In the genomic region with DNA sequence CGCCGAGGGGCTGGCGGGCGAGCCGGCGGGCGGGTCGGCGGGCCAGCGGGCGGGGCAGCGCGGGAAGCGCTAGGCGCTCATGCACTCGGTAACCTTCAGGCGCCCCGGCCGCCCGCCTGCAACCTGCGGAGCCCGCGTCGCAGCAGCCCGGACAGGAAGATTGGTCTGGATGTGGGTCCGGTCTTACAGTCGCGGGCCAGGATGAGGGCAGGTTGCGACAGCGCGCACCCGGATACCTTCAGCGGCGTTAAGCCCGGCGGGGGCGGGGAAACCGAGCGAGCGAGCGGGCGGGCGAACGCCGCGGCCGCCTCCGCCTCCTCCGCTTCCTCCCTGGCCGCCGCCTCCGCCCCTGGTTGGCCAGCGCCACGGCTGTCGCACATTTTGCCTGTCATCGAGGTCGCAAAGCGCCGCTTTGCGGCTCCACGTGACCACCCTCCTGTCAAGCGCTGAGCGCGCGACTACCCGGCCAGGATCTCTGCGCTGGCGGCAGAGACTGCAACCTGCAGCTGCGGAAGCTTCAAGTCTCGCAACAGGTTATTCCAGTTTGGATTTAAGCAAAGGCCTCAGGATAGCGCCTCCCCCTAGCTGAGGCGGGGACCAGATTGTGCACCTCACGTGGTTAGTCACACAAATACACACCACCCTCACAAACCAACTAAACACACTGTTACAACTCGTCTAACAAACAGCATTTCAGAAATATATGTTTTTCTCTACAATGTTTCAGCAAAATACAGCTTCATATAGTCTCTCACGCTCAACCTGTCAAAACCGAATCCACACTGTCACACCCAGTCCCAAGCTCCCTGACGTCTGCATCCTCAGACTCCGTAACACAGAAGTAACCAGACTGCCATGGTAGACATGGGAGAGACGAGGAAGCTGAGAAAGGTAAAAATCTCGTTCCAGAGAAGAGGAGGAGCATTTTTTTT, we compare ENCODE assay signal across 8 cellular contexts. TPM values are rescaled to one million over a fixed set of nuclear protein-coding genes. Genes with fewer than 3 reads are reported as not detected.
DNase-seq lines count a peak whose midpoint lies in the region; FAIRE-seq and TF ChIP-seq lines count a peak whose summit lies in the region.

A gene (minus strand): TSS at position 355 of the 932 bp plus-strand sequence. CDS start 456 bp downstream, outside the sequence.

- in situ Hi-C loops in G401 (cut with HindIII; ENCODE audit: low sequenced_read_pairs), result no loop called here

- no peaks in the 10 kb centered on the region for H3K9me3 ChIP-seq in stomach smooth muscle (ENCODE audit: control insufficient read depth in 2 of 2, low read length in 2 of 2)

- H3K9me3 Mint-ChIP-seq in neural crest cell, result no peaks in the 10 kb centered on the region

- peak within 1 kb of the TSS; percentile 82 for H3K27ac ChIP-seq in stomach smooth muscle (ENCODE audit: low read length)

- H3K27me3 Mint-ChIP-seq in neural crest cell (ENCODE audit: low read depth), result peaks cover 29% of the 10 kb centered on the region

- peaks cover 7% of the 10 kb centered on the region for H3K4me1 ChIP-seq in stomach smooth muscle (ENCODE audit: control insufficient read depth, insufficient read depth, low read length)

- peaks cover 3% of the 10 kb centered on the region for H3K36me3 Mint-ChIP-seq in neural crest cell (ENCODE audit: low read depth)

- no peaks in the 10 kb centered on the region for H3K36me3 ChIP-seq in stomach smooth muscle (ENCODE audit: control insufficient read depth in 2 of 2, insufficient read depth in 2 of 2, low read length in 2 of 2)

- TF ChIP-seq CTCF in foreskin fibroblast (IDR thresholded peaks at IDR 0.05; ENCODE audit: low read depth, low read length), result no peak
- peak; percentile 57 for TF ChIP-seq CTCF in neural crest cell (conservative IDR thresholded peaks at IDR 0.05)

- peak; percentile 98 for FAIRE-seq in H54 (lab: Jason Lieb, UNC)

- H3K9ac ChIP-seq in stomach smooth muscle (ENCODE audit: low read length in 2 of 2), result peak within 1 kb of the TSS; percentile 72 to 93

- H3K27me3 ChIP-seq in stomach smooth muscle (ENCODE audit: control insufficient read depth in 1 of 2, insufficient read depth in 2 of 2, low read length in 2 of 2), result no peaks in the 10 kb centered on the region

- DNase-seq in G401 (ENCODE audit: low spot score) (peak; percentile 95), H54 (ENCODE audit: insufficient read length, low spot score) (peak; percentile 96), LoVo (ENCODE audit: low spot score) (peak; percentile 95), SHP77 treated with DMSO at 0.1 percent for 48 hours (lab: John Stamatoyannopoulos, UW) (peak; percentile 90), activated gamma-delta T cell treated with Interleukin-2 at 50 U/mL for 16 hours (peak; percentile 96), foreskin fibroblast (peak; percentile 97 to 99), neural crest cell (ENCODE audit: low read depth, low spot score) (peak; percentile 91)

- peaks cover 18% of the 10 kb centered on the region for H3K4me1 Mint-ChIP-seq in neural crest cell

- H3K27ac Mint-ChIP-seq in neural crest cell (ENCODE audit: unreplicated experiment), result peak within 1 kb of the TSS; percentile 83

- TF ChIP-seq POLR2A in H54 (IDR thresholded peaks at IDR 0.05; ENCODE audit: low read depth, low read length), result peak; percentile 68; the same call in 1 of the 2 replicates

- H3K4me3 Mint-ChIP-seq in neural crest cell, result peak within 1 kb of the TSS; percentile 98

- peak within 1 kb of the TSS; percentile 85 to 99 for H3K4me3 ChIP-seq in foreskin fibroblast (ENCODE audit: low read depth in 1 of 2, low read length in 2 of 2)
- H3K4me3 ChIP-seq in stomach smooth muscle (ENCODE audit: low read length in 2 of 2), result peak within 1 kb of the TSS; percentile 87 to 93

RNA-seq across cellular contexts. Expression of the gene that starts here (rescaled TPM):
- 38.0 and 114 TPM in 2 replicates for total RNA-seq in G401 (2014; rRNA removed; shearing (Covaris generic))
- 73.0 and 76.2 TPM in 2 replicates for total RNA-seq in neural crest cell

Comparison
In these comparisons a context has a peak if more than half of its experiments do, and no peak if none do; other contexts are left out.
1. Peak in every context shown above with its lines: DNase-seq, H3K4me3 ChIP-seq and H3K27ac ChIP-seq.